ENCODE assay signal across 1 cellular context in the genomic region with DNA sequence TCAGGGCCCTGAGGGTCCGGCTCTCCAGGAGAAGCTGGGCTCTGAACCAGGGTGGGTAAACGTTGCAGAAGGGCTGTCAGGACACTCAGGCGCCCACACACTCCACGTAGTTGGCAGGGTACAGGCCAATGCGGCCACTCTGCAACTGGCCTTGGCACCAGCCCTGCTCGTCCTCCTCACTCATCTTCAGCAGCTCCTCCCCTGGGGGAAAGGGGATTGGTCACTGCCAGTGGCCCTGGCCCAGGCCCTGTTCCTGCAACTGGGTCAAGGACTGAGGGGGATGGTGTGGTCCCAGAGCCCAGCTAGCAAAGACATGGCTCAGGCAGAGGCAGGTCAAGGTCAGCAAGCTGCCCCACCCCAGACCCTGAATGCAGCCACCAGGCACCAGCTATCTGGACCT.
TF ChIP-seq lines count a peak whose summit lies in the region.

No MANE protein-coding gene starts in this region.

TF ChIP-seq in HepG2, 621 proteins besides CTCF, POLR2A, EP300 and RAD21 (continued from another document and continues in another):
- no peak for TF ChIP-seq ZNF678 (CRISPR knock-in tag; IDR thresholded peaks at IDR 0.05)
- no peak for TF ChIP-seq ZNF441 (CRISPR knock-in tag; IDR thresholded peaks at IDR 0.05; ENCODE audit: borderline replicate concordance)
- no peak for TF ChIP-seq PAWR (CRISPR knock-in tag; IDR thresholded peaks at IDR 0.05; ENCODE audit: borderline replicate concordance)
- TF ChIP-seq JUNB (CRISPR knock-in tag; IDR thresholded peaks at IDR 0.05; ENCODE audit: borderline replicate concordance): no peak
- TF ChIP-seq KLF15 (CRISPR knock-in tag; IDR thresholded peaks at IDR 0.05; ENCODE audit: borderline replicate concordance): no peak
- TF ChIP-seq, protein P1, sequence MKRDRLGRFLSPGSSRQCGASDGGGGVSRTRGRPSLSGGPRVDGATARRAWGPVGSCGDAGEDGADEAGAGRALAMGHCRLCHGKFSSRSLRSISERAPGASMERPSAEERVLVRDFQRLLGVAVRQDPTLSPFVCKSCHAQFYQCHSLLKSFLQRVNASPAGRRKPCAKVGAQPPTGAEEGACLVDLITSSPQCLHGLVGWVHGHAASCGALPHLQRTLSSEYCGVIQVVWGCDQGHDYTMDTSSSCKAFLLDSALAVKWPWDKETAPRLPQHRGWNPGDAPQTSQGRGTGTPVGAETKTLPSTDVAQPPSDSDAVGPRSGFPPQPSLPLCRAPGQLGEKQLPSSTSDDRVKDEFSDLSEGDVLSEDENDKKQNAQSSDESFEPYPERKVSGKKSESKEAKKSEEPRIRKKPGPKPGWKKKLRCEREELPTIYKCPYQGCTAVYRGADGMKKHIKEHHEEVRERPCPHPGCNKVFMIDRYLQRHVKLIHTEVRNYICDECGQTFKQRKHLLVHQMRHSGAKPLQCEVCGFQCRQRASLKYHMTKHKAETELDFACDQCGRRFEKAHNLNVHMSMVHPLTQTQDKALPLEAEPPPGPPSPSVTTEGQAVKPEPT (CRISPR knock-in tag; IDR thresholded peaks at IDR 0.05; ENCODE audit: low read depth): no peak
- no peak for TF ChIP-seq ZNF557 (CRISPR knock-in tag; IDR thresholded peaks at IDR 0.05)
- TF ChIP-seq, protein P2, sequence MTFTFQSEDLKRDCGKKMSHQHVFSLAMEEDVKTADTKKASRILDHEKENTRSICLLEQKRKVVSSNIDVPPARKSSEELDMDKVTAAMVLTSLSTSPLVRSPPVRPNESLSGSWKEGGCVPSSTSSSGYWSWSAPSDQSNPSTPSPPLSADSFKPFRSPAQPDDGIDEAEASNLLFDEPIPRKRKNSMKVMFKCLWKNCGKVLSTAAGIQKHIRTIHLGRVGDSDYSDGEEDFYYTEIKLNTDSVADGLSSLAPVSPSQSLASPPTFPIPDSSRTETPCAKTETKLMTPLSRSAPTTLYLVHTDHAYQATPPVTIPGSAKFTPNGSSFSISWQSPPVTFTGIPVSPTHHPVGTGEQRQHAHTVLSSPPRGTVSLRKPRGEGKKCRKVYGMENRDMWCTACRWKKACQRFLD (CRISPR knock-in tag; IDR thresholded peaks at IDR 0.05; ENCODE audit: borderline replicate concordance): no peak
- TF ChIP-seq, protein P3, sequence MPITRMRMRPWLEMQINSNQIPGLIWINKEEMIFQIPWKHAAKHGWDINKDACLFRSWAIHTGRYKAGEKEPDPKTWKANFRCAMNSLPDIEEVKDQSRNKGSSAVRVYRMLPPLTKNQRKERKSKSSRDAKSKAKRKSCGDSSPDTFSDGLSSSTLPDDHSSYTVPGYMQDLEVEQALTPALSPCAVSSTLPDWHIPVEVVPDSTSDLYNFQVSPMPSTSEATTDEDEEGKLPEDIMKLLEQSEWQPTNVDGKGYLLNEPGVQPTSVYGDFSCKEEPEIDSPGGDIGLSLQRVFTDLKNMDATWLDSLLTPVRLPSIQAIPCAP (CRISPR knock-in tag; IDR thresholded peaks at IDR 0.05; ENCODE audit: low read depth): no peak
- peak; percentile 66; the same call in 1 of the 2 replicates for TF ChIP-seq NFKBIZ (CRISPR knock-in tag; IDR thresholded peaks at IDR 0.05)
- TF ChIP-seq KLF11 (CRISPR knock-in tag; IDR thresholded peaks at IDR 0.05): no peak
- no peak for TF ChIP-seq ZNF761 (CRISPR knock-in tag; conservative IDR thresholded peaks at IDR 0.05)
- TF ChIP-seq, protein P4, sequence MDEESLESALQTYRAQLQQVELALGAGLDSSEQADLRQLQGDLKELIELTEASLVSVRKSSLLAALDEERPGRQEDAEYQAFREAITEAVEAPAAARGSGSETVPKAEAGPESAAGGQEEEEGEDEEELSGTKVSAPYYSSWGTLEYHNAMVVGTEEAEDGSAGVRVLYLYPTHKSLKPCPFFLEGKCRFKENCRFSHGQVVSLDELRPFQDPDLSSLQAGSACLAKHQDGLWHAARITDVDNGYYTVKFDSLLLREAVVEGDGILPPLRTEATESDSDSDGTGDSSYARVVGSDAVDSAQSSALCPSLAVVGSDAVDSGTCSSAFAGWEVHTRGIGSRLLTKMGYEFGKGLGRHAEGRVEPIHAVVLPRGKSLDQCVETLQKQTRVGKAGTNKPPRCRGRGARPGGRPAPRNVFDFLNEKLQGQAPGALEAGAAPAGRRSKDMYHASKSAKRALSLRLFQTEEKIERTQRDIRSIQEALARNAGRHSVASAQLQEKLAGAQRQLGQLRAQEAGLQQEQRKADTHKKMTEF (CRISPR knock-in tag; IDR thresholded peaks at IDR 0.05): no peak
- no peak for TF ChIP-seq ZNF234 (CRISPR knock-in tag; conservative IDR thresholded peaks at IDR 0.05)
- no peak for TF ChIP-seq ETV5 (CRISPR knock-in tag; IDR thresholded peaks at IDR 0.05; ENCODE audit: borderline replicate concordance)
- TF ChIP-seq, protein P5, sequence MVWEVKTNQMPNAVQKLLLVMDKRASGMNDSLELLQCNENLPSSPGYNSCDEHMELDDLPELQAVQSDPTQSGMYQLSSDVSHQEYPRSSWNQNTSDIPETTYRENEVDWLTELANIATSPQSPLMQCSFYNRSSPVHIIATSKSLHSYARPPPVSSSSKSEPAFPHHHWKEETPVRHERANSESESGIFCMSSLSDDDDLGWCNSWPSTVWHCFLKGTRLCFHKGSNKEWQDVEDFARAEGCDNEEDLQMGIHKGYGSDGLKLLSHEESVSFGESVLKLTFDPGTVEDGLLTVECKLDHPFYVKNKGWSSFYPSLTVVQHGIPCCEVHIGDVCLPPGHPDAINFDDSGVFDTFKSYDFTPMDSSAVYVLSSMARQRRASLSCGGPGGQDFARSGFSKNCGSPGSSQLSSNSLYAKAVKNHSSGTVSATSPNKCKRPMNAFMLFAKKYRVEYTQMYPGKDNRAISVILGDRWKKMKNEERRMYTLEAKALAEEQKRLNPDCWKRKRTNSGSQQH (CRISPR knock-in tag; IDR thresholded peaks at IDR 0.05; ENCODE audit: low read depth): no peak
- no peak for TF ChIP-seq ZNF20 (CRISPR knock-in tag; IDR thresholded peaks at IDR 0.05)
- no peak for TF ChIP-seq ZNF589 (CRISPR knock-in tag; conservative IDR thresholded peaks at IDR 0.05)
- no peak; the same call in 1 of the 2 replicates for TF ChIP-seq ZSCAN25 (CRISPR knock-in tag; IDR thresholded peaks at IDR 0.05)
- TF ChIP-seq HNRNPUL1 (IDR thresholded peaks at IDR 0.05; ENCODE audit: low read depth, low read length): no peak
- TF ChIP-seq, protein P6, sequence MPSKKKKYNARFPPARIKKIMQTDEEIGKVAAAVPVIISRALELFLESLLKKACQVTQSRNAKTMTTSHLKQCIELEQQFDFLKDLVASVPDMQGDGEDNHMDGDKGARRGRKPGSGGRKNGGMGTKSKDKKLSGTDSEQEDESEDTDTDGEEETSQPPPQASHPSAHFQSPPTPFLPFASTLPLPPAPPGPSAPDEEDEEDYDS (CRISPR knock-in tag; IDR thresholded peaks at IDR 0.05): no peak
- TF ChIP-seq, protein P7, sequence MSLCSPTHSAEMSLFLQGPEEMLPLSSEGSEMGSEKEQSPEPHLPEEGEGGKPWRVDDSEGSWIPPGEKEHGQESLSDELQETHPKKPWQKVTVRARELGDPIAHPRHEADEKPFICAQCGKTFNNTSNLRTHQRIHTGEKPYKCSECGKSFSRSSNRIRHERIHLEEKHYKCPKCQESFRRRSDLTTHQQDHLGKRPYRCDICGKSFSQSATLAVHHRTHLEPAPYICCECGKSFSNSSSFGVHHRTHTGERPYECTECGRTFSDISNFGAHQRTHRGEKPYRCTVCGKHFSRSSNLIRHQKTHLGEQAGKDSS (CRISPR knock-in tag; IDR thresholded peaks at IDR 0.05; ENCODE audit: borderline replicate concordance, low read depth): no peak
- TF ChIP-seq SRSF9 (IDR thresholded peaks at IDR 0.05; ENCODE audit: borderline replicate concordance, insufficient read depth, low read depth, low read length, poor library complexity, severe bottlenecking): no peak
- TF ChIP-seq YEATS4 (CRISPR knock-in tag; IDR thresholded peaks at IDR 0.05; ENCODE audit: borderline replicate concordance): 0 out of 2 replicates have a peak, but pooled peaks have one; percentile 44
- TF ChIP-seq, protein P8, sequence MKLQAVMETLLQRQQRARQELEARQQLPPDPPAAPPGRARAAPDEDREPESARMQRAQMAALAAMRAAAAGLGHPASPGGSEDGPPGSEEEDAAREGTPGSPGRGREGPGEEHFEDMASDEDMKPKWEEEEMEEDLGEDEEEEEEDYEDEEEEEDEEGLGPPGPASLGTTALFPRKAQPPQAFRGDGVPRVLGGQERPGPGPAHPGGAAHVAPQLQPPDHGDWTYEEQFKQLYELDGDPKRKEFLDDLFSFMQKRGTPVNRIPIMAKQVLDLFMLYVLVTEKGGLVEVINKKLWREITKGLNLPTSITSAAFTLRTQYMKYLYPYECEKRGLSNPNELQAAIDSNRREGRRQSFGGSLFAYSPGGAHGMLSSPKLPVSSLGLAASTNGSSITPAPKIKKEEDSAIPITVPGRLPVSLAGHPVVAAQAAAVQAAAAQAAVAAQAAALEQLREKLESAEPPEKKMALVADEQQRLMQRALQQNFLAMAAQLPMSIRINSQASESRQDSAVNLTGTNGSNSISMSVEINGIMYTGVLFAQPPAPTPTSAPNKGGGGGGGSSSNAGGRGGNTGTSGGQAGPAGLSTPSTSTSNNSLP (IDR thresholded peaks at IDR 0.05; ENCODE audit: low read depth, low read length): no peak
- TF ChIP-seq, protein P9, sequence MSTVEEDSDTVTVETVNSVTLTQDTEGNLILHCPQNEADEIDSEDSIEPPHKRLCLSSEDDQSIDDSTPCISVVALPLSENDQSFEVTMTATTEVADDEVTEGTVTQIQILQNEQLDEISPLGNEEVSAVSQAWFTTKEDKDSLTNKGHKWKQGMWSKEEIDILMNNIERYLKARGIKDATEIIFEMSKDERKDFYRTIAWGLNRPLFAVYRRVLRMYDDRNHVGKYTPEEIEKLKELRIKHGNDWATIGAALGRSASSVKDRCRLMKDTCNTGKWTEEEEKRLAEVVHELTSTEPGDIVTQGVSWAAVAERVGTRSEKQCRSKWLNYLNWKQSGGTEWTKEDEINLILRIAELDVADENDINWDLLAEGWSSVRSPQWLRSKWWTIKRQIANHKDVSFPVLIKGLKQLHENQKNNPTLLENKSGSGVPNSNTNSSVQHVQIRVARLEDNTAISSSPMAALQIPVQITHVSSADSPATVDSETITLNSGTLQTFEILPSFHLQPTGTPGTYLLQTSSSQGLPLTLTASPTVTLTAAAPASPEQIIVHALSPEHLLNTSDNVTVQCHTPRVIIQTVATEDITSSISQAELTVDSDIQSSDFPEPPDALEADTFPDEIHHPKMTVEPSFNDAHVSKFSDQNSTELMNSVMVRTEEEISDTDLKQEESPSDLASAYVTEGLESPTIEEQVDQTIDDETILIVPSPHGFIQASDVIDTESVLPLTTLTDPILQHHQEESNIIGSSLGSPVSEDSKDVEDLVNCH (CRISPR knock-in tag; IDR thresholded peaks at IDR 0.05): no peak
- no peak for TF ChIP-seq CENPT (CRISPR knock-in tag; IDR thresholded peaks at IDR 0.05; ENCODE audit: low read depth)
- no peak for TF ChIP-seq EZH2 (conservative IDR thresholded peaks at IDR 0.05; ENCODE audit: low read depth, low read length)
- peak; percentile 62; the same call in 1 of the 2 replicates for TF ChIP-seq PPARG (CRISPR knock-in tag; conservative IDR thresholded peaks at IDR 0.05)
- TF ChIP-seq STAG1 (CRISPR knock-in tag; IDR thresholded peaks at IDR 0.05): no peak; the same call in 1 of the 2 replicates
- no peak for TF ChIP-seq MIXL1 (CRISPR knock-in tag; IDR thresholded peaks at IDR 0.05)
- TF ChIP-seq ZMAT3 (CRISPR knock-in tag; conservative IDR thresholded peaks at IDR 0.05): no peak
- TF ChIP-seq RARA (CRISPR knock-in tag; IDR thresholded peaks at IDR 0.05): peak; percentile 96
- no peak for TF ChIP-seq SCMH1 (CRISPR knock-in tag; IDR thresholded peaks at IDR 0.05; ENCODE audit: borderline replicate concordance)
- no peak for TF ChIP-seq NR1H2 (CRISPR knock-in tag; IDR thresholded peaks at IDR 0.05; ENCODE audit: borderline replicate concordance, low read depth)
- peak; percentile 21; the same call in 1 of the 2 replicates for TF ChIP-seq KDM4B (CRISPR knock-in tag; IDR thresholded peaks at IDR 0.05)
- TF ChIP-seq, protein P10, sequence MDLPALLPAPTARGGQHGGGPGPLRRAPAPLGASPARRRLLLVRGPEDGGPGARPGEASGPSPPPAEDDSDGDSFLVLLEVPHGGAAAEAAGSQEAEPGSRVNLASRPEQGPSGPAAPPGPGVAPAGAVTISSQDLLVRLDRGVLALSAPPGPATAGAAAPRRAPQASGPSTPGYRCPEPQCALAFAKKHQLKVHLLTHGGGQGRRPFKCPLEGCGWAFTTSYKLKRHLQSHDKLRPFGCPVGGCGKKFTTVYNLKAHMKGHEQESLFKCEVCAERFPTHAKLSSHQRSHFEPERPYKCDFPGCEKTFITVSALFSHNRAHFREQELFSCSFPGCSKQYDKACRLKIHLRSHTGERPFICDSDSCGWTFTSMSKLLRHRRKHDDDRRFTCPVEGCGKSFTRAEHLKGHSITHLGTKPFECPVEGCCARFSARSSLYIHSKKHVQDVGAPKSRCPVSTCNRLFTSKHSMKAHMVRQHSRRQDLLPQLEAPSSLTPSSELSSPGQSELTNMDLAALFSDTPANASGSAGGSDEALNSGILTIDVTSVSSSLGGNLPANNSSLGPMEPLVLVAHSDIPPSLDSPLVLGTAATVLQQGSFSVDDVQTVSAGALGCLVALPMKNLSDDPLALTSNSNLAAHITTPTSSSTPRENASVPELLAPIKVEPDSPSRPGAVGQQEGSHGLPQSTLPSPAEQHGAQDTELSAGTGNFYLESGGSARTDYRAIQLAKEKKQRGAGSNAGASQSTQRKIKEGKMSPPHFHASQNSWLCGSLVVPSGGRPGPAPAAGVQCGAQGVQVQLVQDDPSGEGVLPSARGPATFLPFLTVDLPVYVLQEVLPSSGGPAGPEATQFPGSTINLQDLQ (CRISPR knock-in tag; IDR thresholded peaks at IDR 0.05): no peak
- TF ChIP-seq, protein P11, sequence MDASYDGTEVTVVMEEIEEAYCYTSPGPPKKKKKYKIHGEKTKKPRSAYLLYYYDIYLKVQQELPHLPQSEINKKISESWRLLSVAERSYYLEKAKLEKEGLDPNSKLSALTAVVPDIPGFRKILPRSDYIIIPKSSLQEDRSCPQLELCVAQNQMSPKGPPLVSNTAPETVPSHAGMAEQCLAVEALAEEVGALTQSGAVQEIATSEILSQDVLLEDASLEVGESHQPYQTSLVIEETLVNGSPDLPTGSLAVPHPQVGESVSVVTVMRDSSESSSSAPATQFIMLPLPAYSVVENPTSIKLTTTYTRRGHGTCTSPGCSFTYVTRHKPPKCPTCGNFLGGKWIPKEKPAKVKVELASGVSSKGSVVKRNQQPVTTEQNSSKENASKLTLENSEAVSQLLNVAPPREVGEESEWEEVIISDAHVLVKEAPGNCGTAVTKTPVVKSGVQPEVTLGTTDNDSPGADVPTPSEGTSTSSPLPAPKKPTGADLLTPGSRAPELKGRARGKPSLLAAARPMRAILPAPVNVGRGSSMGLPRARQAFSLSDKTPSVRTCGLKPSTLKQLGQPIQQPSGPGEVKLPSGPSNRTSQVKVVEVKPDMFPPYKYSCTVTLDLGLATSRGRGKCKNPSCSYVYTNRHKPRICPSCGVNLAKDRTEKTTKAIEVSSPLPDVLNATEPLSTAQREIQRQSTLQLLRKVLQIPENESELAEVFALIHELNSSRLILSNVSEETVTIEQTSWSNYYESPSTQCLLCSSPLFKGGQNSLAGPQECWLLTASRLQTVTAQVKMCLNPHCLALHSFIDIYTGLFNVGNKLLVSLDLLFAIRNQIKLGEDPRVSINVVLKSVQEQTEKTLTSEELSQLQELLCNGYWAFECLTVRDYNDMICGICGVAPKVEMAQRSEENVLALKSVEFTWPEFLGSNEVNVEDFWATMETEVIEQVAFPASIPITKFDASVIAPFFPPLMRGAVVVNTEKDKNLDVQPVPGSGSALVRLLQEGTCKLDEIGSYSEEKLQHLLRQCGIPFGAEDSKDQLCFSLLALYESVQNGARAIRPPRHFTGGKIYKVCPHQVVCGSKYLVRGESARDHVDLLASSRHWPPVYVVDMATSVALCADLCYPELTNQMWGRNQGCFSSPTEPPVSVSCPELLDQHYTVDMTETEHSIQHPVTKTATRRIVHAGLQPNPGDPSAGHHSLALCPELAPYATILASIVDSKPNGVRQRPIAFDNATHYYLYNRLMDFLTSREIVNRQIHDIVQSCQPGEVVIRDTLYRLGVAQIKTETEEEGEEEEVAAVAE (CRISPR knock-in tag; IDR thresholded peaks at IDR 0.05; ENCODE audit: borderline replicate concordance): 0 out of 2 replicates have a peak, but pooled peaks have one; percentile 10
